ENCODE assay signal across 8 cellular contexts in the genomic region with DNA sequence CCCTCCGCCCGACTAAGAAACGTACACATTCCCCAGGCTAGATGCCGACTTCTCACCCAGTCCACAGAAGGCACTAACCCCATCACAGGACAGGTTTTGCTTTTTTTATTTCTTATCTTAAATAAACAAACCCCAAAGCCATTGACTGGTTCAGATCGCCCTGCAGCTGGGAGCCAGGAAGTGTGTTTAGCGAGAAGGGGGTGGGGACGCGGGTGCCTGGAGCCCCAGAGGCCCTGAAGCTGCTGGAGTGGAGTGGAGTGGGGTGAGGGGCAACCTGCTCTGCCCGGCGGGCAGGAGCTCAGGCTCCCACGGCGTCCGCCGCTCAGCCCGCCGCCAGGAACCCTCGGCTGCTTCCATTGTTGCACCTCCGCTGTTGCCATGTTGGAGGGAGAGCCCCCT. TPM values are rescaled to one million over a fixed set of nuclear protein-coding genes. Genes with fewer than 3 reads are reported as not detected.
DNase-seq lines count a peak whose midpoint lies in the region; ATAC-seq and TF ChIP-seq lines count a peak whose summit lies in the region.

No MANE protein-coding gene starts in this region.

- H3K36me3 ChIP-seq in mesenchymal stem cell (ENCODE audit: control insufficient read depth in 1 of 2, insufficient read depth in 2 of 2, low read depth in 1 of 2, low read length in 2 of 2) (no peaks in the 10 kb centered on the region), stomach smooth muscle (ENCODE audit: control insufficient read depth in 2 of 2, insufficient read depth in 2 of 2, low read length in 2 of 2) (no peaks in the 10 kb centered on the region)

- H3K4me3 ChIP-seq in mesenchymal stem cell (ENCODE audit: insufficient read depth in 1 of 2, low read depth in 1 of 2, low read length in 2 of 2) (peak overlapping the region; percentile 67 to 91), stomach smooth muscle (ENCODE audit: low read length in 2 of 2) (peak overlapping the region; percentile 87 to 95)

- H3K27ac ChIP-seq in 22Rv1 (peak overlapping the region; percentile 76), mesenchymal stem cell (ENCODE audit: low read length, poor library complexity, severe bottlenecking) (no peak overlapping the region), stomach smooth muscle (ENCODE audit: low read length) (peak overlapping the region; percentile 85)

- peaks cover 9% of the 10 kb centered on the region for H3K36me3 Mint-ChIP-seq in effector memory CD8-positive, alpha-beta T cell (ENCODE audit: insufficient read depth)

- H3K9me3 Mint-ChIP-seq in effector memory CD8-positive, alpha-beta T cell: no peaks in the 10 kb centered on the region

- WGBS in mesenchymal stem cell: 1% methylated on average over 16 of the region's 18 CpGs

- peak overlapping the region; percentile 55 to 85 for H3K4ac ChIP-seq in mesenchymal stem cell (ENCODE audit: low read depth in 1 of 2, low read length in 2 of 2)

- peak overlapping the region; percentile 96 to 97 for H3K4me3 Mint-ChIP-seq in effector memory CD8-positive, alpha-beta T cell

- DNase-seq in GM13976 (ENCODE audit: low spot score) (peak; percentile 51), NCI-H2107 treated with DMSO at 0.1 percent for 48 hours (lab: John Stamatoyannopoulos, UW; ENCODE audit: unreplicated experiment) (peak; percentile 78), mesenchymal stem cell (peak; percentile 63)
- peak; percentile 30 to 42 for DNase-seq in activated CD4-positive, alpha-beta T cell treated with anti-CD3 and anti-CD28 coated beads for 4 hours
- DNase-seq in effector memory CD8-positive, alpha-beta T cell: peak in 2 of 3 experiments; percentile 42 to 58

- no peak overlapping the region for H2BK15ac ChIP-seq in mesenchymal stem cell (ENCODE audit: low read depth, poor library complexity, severe bottlenecking)

- TF ChIP-seq CTCF in 22Rv1 (IDR thresholded peaks at IDR 0.05): no peak
- no peak for TF ChIP-seq CTCF in GM13976 (IDR thresholded peaks at IDR 0.05; ENCODE audit: borderline replicate concordance, control extremely low read depth, extremely low read depth, insufficient read depth, missing control alignments)

- peaks cover 13% of the 10 kb centered on the region for H3K79me1 ChIP-seq in mesenchymal stem cell (replicated peaks; ENCODE audit: low read length, poor library complexity, severe bottlenecking)

- H3K9ac ChIP-seq in mesenchymal stem cell (ENCODE audit: low read length): peak overlapping the region; percentile 70
- peak overlapping the region; percentile 69 to 79 for H3K9ac ChIP-seq in stomach smooth muscle (ENCODE audit: low read length in 2 of 2)

- in situ Hi-C loops in GM13976 (cut with MboI; ENCODE audit: low sequenced_read_pairs, unreplicated experiment): no loop called here

- peak overlapping the region in 1 of 2 experiments; percentile 76 for H2BK12ac ChIP-seq in mesenchymal stem cell (ENCODE audit: low read length in 2 of 2)

- peaks cover 14% of the 10 kb centered on the region for H3K4me1 ChIP-seq in mesenchymal stem cell (ENCODE audit: control insufficient read depth, insufficient read depth, low read depth, low read length)
- peaks cover 22% of the 10 kb centered on the region for H3K4me1 ChIP-seq in stomach smooth muscle (ENCODE audit: control insufficient read depth, insufficient read depth, low read length)

- H2BK120ac ChIP-seq in mesenchymal stem cell (ENCODE audit: low read depth, low read length): peak overlapping the region; percentile 96

- H2AK5ac ChIP-seq in mesenchymal stem cell (ENCODE audit: low read length, severe bottlenecking): no peak overlapping the region

- H4K8ac ChIP-seq in mesenchymal stem cell (ENCODE audit: low read length): peak overlapping the region; percentile 92

- H3K27me3 ChIP-seq in mesenchymal stem cell (ENCODE audit: control insufficient read depth in 1 of 2, insufficient read depth in 1 of 2, low read length in 2 of 2) (peaks cover 23 to 48% of the 10 kb centered on the region in 2 experiments), stomach smooth muscle (ENCODE audit: control insufficient read depth in 1 of 2, insufficient read depth in 2 of 2, low read length in 2 of 2) (no peaks in the 10 kb centered on the region)

- no peaks in the 10 kb centered on the region for H3K9me3 ChIP-seq in mesenchymal stem cell (ENCODE audit: control insufficient read depth, low read length)
- no peaks in the 10 kb centered on the region for H3K9me3 ChIP-seq in stomach smooth muscle (ENCODE audit: control insufficient read depth in 2 of 2, low read length in 2 of 2)

- H3K18ac ChIP-seq in mesenchymal stem cell (ENCODE audit: low read depth in 1 of 2, low read length in 2 of 2): peak overlapping the region; percentile 95 to 99

- peak; percentile 42 for ATAC-seq in HG02938 (IDR thresholded peaks at IDR 0.05; ENCODE audit: unreplicated experiment)
- peak; percentile 53 for ATAC-seq in effector memory CD8-positive, alpha-beta T cell (replicated peaks)

- H4K91ac ChIP-seq in mesenchymal stem cell (ENCODE audit: low read length): peak overlapping the region; percentile 95

- peaks cover 40 to 49% of the 10 kb centered on the region in 2 donors for H3K4me1 Mint-ChIP-seq in effector memory CD8-positive, alpha-beta T cell (ENCODE audit: low read depth in 2 of 2)

- H3K14ac ChIP-seq in mesenchymal stem cell (ENCODE audit: low read length in 2 of 2): peak overlapping the region in 1 of 2 experiments; percentile 94

- H2AFZ ChIP-seq in mesenchymal stem cell (ENCODE audit: low read depth, low read length): peak overlapping the region; percentile 62

- H2BK5ac ChIP-seq in mesenchymal stem cell (ENCODE audit: low read depth, low read length, poor library complexity, severe bottlenecking): no peak overlapping the region

- H3K23ac ChIP-seq in mesenchymal stem cell (ENCODE audit: low read length in 2 of 2): no peak overlapping the region

- no peaks in the 10 kb centered on the region for H3K27me3 Mint-ChIP-seq in effector memory CD8-positive, alpha-beta T cell

- H3K27ac Mint-ChIP-seq in effector memory CD8-positive, alpha-beta T cell: peak overlapping the region; percentile 97 to 98

- H3K4me2 ChIP-seq in mesenchymal stem cell (ENCODE audit: low read length, poor library complexity, severe bottlenecking): peak overlapping the region; percentile 99

RNA-seq across cellular contexts. Expression of a gene that starts 0.7 kb away (rescaled TPM):
- polyA plus RNA-seq in mesenchymal stem cell (2013, experiment 1 of 2): 3.7 TPM
- 3.8 TPM for polyA plus RNA-seq in mesenchymal stem cell (2013, experiment 2 of 2)

RNA-seq across cellular contexts. Expression of a gene that starts 22.3 kb away (rescaled TPM):
- polyA plus RNA-seq in mesenchymal stem cell (2013, experiment 1 of 2): 10.6 TPM
- polyA plus RNA-seq in mesenchymal stem cell (2013, experiment 2 of 2): 9.5 TPM
